ENCODE assay signal across 9 cellular contexts in genomic region chr19:2385053-2385721, GRCh38. TPM values are rescaled to one million over a fixed set of nuclear protein-coding genes. Genes with fewer than 3 reads are reported as not detected.
DNase-seq lines count a peak whose midpoint lies in the region; ATAC-seq and TF ChIP-seq lines count a peak whose summit lies in the region.
"Had no signal": no experiment of that assay in that cellular context is flagged by ENCODE, and none has a peak within 500 bp of the region (broad histone marks: within the 10 kb centered on the region; RNA-seq: fewer than 3 reads in every experiment).

No MANE protein-coding gene starts in this region.

- H3K36me3 ChIP-seq in ES-I3 (ENCODE audit: insufficient read depth, low read length) = no peaks in the 10 kb centered on the region
- H3K36me3 ChIP-seq in tibial nerve = no peaks in the 10 kb centered on the region
- H3K36me3 ChIP-seq: uterus had no signal

- H3K27me3 ChIP-seq in tibial nerve = peaks cover 0 to 12% of the 10 kb centered on the region in 2 donors
- H3K27me3 ChIP-seq: uterus had no signal

- 38 to 57% methylated on average over 18 to 20 of the region's 37 CpGs for WGBS in tibial nerve, 2 donors

- peak overlapping the region; percentile 22; the same call in 1 of the 2 replicates for H3K9ac ChIP-seq in ES-I3 (ENCODE audit: low read depth, low read length)

- H3K27ac ChIP-seq in tibial nerve = no peak overlapping the region
- H3K27ac ChIP-seq: uterus had no signal

- H3K4me1 Mint-ChIP-seq in WTC11 = peaks cover 3% of the 10 kb centered on the region; the same call in 1 of the 2 replicates
- H3K4me1 Mint-ChIP-seq in T-helper 2 cell treated with Interferon-gamma antibody and Interleukin-4, amounts not matched to agents 5 μg/mL and 100 μg/mL, for 36 hours (ENCODE audit: low read depth) = no peaks in the 10 kb centered on the region

- CTCF ChIA-PET in WTC11 (lab: Charles Lee) = interaction anchor here (0.6 to 1.8 kb wide), 10 partner anchors 11 to 364 kb away, joined by 3 to 10 read pairs (median 4); no protein-coding TSS in a partner anchor

- H3K9me3 ChIP-seq in ES-I3 (ENCODE audit: control insufficient read depth, insufficient read depth, low read length) = peaks cover 4% of the 10 kb centered on the region; the same call in 1 of the 2 replicates
- peaks cover 0 to 6% (median 0%) of the 10 kb centered on the region in 4 donors for H3K9me3 ChIP-seq in tibial nerve
- H3K9me3 ChIP-seq: uterus had no signal

- no peaks in the 10 kb centered on the region for H3K36me3 Mint-ChIP-seq in WTC11
- no peaks in the 10 kb centered on the region for H3K36me3 Mint-ChIP-seq in T-helper 2 cell treated with Interferon-gamma antibody and Interleukin-4, amounts not matched to agents 5 μg/mL and 100 μg/mL, for 36 hours (ENCODE audit: low read depth)

- ATAC-seq in WTC11 = peak; percentile 94

- H3K27ac Mint-ChIP-seq in WTC11 = peak overlapping the region; percentile 80
- no peak overlapping the region for H3K27ac Mint-ChIP-seq in T-helper 2 cell treated with Interferon-gamma antibody and Interleukin-4, amounts not matched to agents 5 μg/mL and 100 μg/mL, for 36 hours

- POLR2A ChIA-PET in WTC11 (lab: Charles Lee) = interaction anchor here (0.9 kb wide), 1 partner anchor 91 kb away, joined by 3 read pairs; the partner anchor contains the start of gene GADD45B

- peaks cover 9% of the 10 kb centered on the region for H3K27me3 Mint-ChIP-seq in WTC11 (ENCODE audit: low read depth)
- peaks cover 3% of the 10 kb centered on the region for H3K27me3 Mint-ChIP-seq in T-helper 2 cell treated with Interferon-gamma antibody and Interleukin-4, amounts not matched to agents 5 μg/mL and 100 μg/mL, for 36 hours (ENCODE audit: low read depth)

- H3K4me3 Mint-ChIP-seq in WTC11 = peak overlapping the region; percentile 48
- H3K4me3 Mint-ChIP-seq in T-helper 2 cell treated with Interferon-gamma antibody and Interleukin-4, amounts not matched to agents 5 μg/mL and 100 μg/mL, for 36 hours = no peak overlapping the region

- TF ChIP-seq CTCF in WTC11 (IDR thresholded peaks at IDR 0.05) (no peak), tibial nerve (IDR thresholded peaks at IDR 0.05) (no peak)

- no peak for TF ChIP-seq POLR2A in tibial nerve (IDR thresholded peaks at IDR 0.05)

- DNase-seq in NCI-H146 (lab: John Stamatoyannopoulos, UW) (peak; percentile 93), WTC11 (ENCODE audit: low spot score) (peak; percentile 84), kidney glomerular epithelial cell (lab: John Stamatoyannopoulos, UW) (peak; percentile 69), putamen (ENCODE audit: low spot score) (no peak), tibial nerve (ENCODE audit: low spot score in 2 of 2) (no peak)
- no peak for DNase-seq in stimulated activated CD4-positive, alpha-beta T cell treated with anti-CD3 and anti-CD28 coated beads, Interleukin-4, amount 100 ng/mL, for 24 hours
- DNase-seq in T-helper 2 cell treated with Interferon-gamma antibody and Interleukin-4, amounts not matched to agents 5 μg/mL and 100 μg/mL, for 36 hours (ENCODE audit: low spot score) = no peak

- TF ChIP-seq EP300 in tibial nerve (IDR thresholded peaks at IDR 0.05) = no peak

- H3K4me1 ChIP-seq in ES-I3 (ENCODE audit: insufficient read depth, low read length) (no peaks in the 10 kb centered on the region), tibial nerve (peaks cover 0 to 25% (median 0%) of the 10 kb centered on the region in 4 donors)

- H3K9me3 Mint-ChIP-seq in WTC11 = peaks cover 16% of the 10 kb centered on the region
- peaks cover 11% of the 10 kb centered on the region for H3K9me3 Mint-ChIP-seq in T-helper 2 cell treated with Interferon-gamma antibody and Interleukin-4, amounts not matched to agents 5 μg/mL and 100 μg/mL, for 36 hours

- H3K4me3 ChIP-seq in tibial nerve = no peak overlapping the region
- H3K4me3 ChIP-seq: uterus had no signal

TF ChIP-seq in WTC11, 78 proteins besides CTCF, POLR2A, EP300 and RAD21:
- peak; percentile 89 for TF ChIP-seq ZNF121 (CRISPR knock-in tag; IDR thresholded peaks at IDR 0.05)
- peak; percentile 92 for TF ChIP-seq GTF2I (CRISPR knock-in tag; conservative IDR thresholded peaks at IDR 0.05)
- 0 out of 2 replicates have a peak, but pooled peaks have one; percentile 31 for TF ChIP-seq FOXK1 (CRISPR knock-in tag; IDR thresholded peaks at IDR 0.05)
- peak; percentile 21; the same call in 1 of the 2 replicates for TF ChIP-seq GABPB1 (CRISPR knock-in tag; IDR thresholded peaks at IDR 0.05)
- TF ChIP-seq SP1 (CRISPR knock-in tag; conservative IDR thresholded peaks at IDR 0.05) = peak; percentile 65
- no peak for TF ChIP-seq NFYB (CRISPR knock-in tag; conservative IDR thresholded peaks at IDR 0.05; ENCODE audit: low read depth)

RNA-seq across cellular contexts. Expression of gene TMPRSS9, which starts 25.1 kb away (rescaled TPM):
- total RNA-seq in WTC11 (2021) (0.37 to 0.57 TPM (median 0.55 TPM) in 3 replicates), tibial nerve (not detected)

RNA-seq across cellular contexts. Expression of gene TIMM13, which starts 42.2 kb away (rescaled TPM):
- total RNA-seq in WTC11 (2021) = 296 to 342 TPM (median 309 TPM) in 3 replicates
- total RNA-seq in tibial nerve = 10 to 100 TPM; 28.8 to 48.9 (median 32.3) TPM

RNA-seq across cellular contexts. Expression of gene SPPL2B, which starts 56.7 kb away (rescaled TPM):
- total RNA-seq in WTC11 (2021) = 94.6 to 117 TPM (median 95.8 TPM) in 3 replicates
- total RNA-seq in tibial nerve = 10 to 100 TPM; 51.1 to 97.2 (median 77.7) TPM

RNA-seq across cellular contexts. Expression of gene LSM7, which starts 56.8 kb away (rescaled TPM):
- 245 to 250 TPM (median 248 TPM) in 3 replicates for total RNA-seq in WTC11 (2021)
- 100 to 1,000 TPM in 2 of 4 donors, 10 to 100 TPM in 2; 54.1 to 167 (median 87.7) TPM for total RNA-seq in tibial nerve

Comparison
In these comparisons a context has a peak if more than half of its experiments do, and no peak if none do; other contexts are left out.
1. DNase-seq: peak in NCI-H146 (single experiment), WTC11 (single experiment) and kidney glomerular epithelial cell (single experiment); none in putamen (single experiment), stimulated activated CD4-positive, alpha-beta T cell treated with anti-CD3 and anti-CD28 coated beads, Interleukin-4, amount 100 ng/mL, for 24 hours (single experiment), tibial nerve (0 of 2) and T-helper 2 cell treated with Interferon-gamma antibody and Interleukin-4, amounts not matched to agents 5 μg/mL and 100 μg/mL, for 36 hours (single experiment).